1 cellular context compared by ENCODE assay signal in genomic region chr3:39000008-39000450, GRCh38.
A peak's percentile ranks its signal among the peaks of the same experiment; 100 is the strongest.
TF ChIP-seq lines count a peak whose summit lies in the region.

No MANE protein-coding gene starts in this region.

TF ChIP-seq in GM12878, 131 proteins besides CTCF, POLR2A, EP300 and RAD21 (continued from another document):
- TF ChIP-seq ZNF687 (IDR thresholded peaks at IDR 0.05), result peak; percentile 47; the same call in 1 of the 2 replicates
- TF ChIP-seq RB1 (IDR thresholded peaks at IDR 0.05; ENCODE audit: borderline replicate concordance), result 0 out of 2 replicates have a peak, but pooled peaks have one; percentile 27
- TF ChIP-seq ZNF592 (IDR thresholded peaks at IDR 0.05), result peak; percentile 87; the same call in 1 of the 2 replicates
- no peak for TF ChIP-seq ZNF274 (IDR thresholded peaks at IDR 0.05; ENCODE audit: insufficient read depth, insufficient read length)
- TF ChIP-seq ZNF207 (IDR thresholded peaks at IDR 0.05; ENCODE audit: borderline replicate concordance), result 0 out of 2 replicates have a peak, but pooled peaks have one; percentile 45
- no peak for TF ChIP-seq PRDM15 (CRISPR knock-in tag; IDR thresholded peaks at IDR 0.05)
- no peak for TF ChIP-seq ZNF217 (IDR thresholded peaks at IDR 0.05)
- peak; percentile 31; the same call in 1 of the 2 replicates for TF ChIP-seq SMARCA5 (IDR thresholded peaks at IDR 0.05)
